Comparison of ENCODE assay signal across 1 cellular context in genomic region chr1:85606414-85606800, GRCh38.
TF ChIP-seq lines count a peak whose summit lies in the region.

No MANE protein-coding gene starts in this region.

TF ChIP-seq in SK-N-SH, 30 proteins besides CTCF, POLR2A, EP300 and RAD21 (continued from another document):
- TF ChIP-seq ZBTB33 (IDR thresholded peaks at IDR 0.05; ENCODE audit: borderline replicate concordance, low read depth): no peak
- TF ChIP-seq SIN3A (IDR thresholded peaks at IDR 0.05; ENCODE audit: borderline replicate concordance, low read depth, low read length): no peak
- no peak for TF ChIP-seq REST (IDR thresholded peaks at IDR 0.05; ENCODE audit: low read depth, low read length)
- TF ChIP-seq EZH2phosphoT487 (IDR thresholded peaks at IDR 0.05; ENCODE audit: borderline replicate concordance, low read depth): no peak
TF ChIP-seq in SK-N-SH: peak in this region for 0.
